ENCODE assay signal across 1 cellular context in genomic region chr15:51060058-51060598, GRCh38.
TF ChIP-seq lines count a peak whose summit lies in the region.

No MANE protein-coding gene starts in this region.

TF ChIP-seq in HepG2, 621 proteins besides CTCF, POLR2A, EP300 and RAD21 (continued from another document):
- TF ChIP-seq ZNF503 (CRISPR knock-in tag; IDR thresholded peaks at IDR 0.05) (peak; percentile 60; the same call in 1 of the 2 replicates), HOXD1 (CRISPR knock-in tag; IDR thresholded peaks at IDR 0.05) (0 out of 2 replicates have a peak, but pooled peaks have one; percentile 29), TCF7 (IDR thresholded peaks at IDR 0.05; ENCODE audit: low read depth) (peak; percentile 95), FOXA1 (IDR thresholded peaks at IDR 0.05) (peak; percentile 55; the same call in 1 of the 2 replicates), FOXA1 (CRISPR knock-in tag; IDR thresholded peaks at IDR 0.05) (peak; percentile 79), ZNF891 (CRISPR knock-in tag; IDR thresholded peaks at IDR 0.05) (no peak), HDAC2 (CRISPR knock-in tag; IDR thresholded peaks at IDR 0.05) (peak; percentile 25; the same call in 1 of the 2 replicates), SOX5 (CRISPR knock-in tag; IDR thresholded peaks at IDR 0.05; ENCODE audit: borderline replicate concordance) (peak; percentile 97), ZNF609 (CRISPR knock-in tag; IDR thresholded peaks at IDR 0.05; ENCODE audit: borderline replicate concordance) (peak; percentile 69), BHLHE40 (IDR thresholded peaks at IDR 0.05; ENCODE audit: low read length) (0 out of 2 replicates have a peak, but pooled peaks have one; percentile 21), HMG20A (CRISPR knock-in tag; IDR thresholded peaks at IDR 0.05; ENCODE audit: borderline replicate concordance) (peak; percentile 96), NR2F6 (IDR thresholded peaks at IDR 0.05) (peak; percentile 34), NR2F6 (CRISPR knock-in tag; IDR thresholded peaks at IDR 0.05) (no peak), NFIC (IDR thresholded peaks at IDR 0.05; ENCODE audit: low read length) (peak; percentile 63; the same call in 1 of the 2 replicates), HMG20B (CRISPR knock-in tag; conservative IDR thresholded peaks at IDR 0.05) (peak; percentile 85), CREM (IDR thresholded peaks at IDR 0.05) (peak; percentile 58), CREM (CRISPR knock-in tag; IDR thresholded peaks at IDR 0.05) (no peak)
- TF ChIP-seq, protein P1, sequence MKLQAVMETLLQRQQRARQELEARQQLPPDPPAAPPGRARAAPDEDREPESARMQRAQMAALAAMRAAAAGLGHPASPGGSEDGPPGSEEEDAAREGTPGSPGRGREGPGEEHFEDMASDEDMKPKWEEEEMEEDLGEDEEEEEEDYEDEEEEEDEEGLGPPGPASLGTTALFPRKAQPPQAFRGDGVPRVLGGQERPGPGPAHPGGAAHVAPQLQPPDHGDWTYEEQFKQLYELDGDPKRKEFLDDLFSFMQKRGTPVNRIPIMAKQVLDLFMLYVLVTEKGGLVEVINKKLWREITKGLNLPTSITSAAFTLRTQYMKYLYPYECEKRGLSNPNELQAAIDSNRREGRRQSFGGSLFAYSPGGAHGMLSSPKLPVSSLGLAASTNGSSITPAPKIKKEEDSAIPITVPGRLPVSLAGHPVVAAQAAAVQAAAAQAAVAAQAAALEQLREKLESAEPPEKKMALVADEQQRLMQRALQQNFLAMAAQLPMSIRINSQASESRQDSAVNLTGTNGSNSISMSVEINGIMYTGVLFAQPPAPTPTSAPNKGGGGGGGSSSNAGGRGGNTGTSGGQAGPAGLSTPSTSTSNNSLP (IDR thresholded peaks at IDR 0.05; ENCODE audit: low read depth, low read length), result peak; percentile 87
